25 cellular contexts compared by ENCODE assay signal in the genomic region with DNA sequence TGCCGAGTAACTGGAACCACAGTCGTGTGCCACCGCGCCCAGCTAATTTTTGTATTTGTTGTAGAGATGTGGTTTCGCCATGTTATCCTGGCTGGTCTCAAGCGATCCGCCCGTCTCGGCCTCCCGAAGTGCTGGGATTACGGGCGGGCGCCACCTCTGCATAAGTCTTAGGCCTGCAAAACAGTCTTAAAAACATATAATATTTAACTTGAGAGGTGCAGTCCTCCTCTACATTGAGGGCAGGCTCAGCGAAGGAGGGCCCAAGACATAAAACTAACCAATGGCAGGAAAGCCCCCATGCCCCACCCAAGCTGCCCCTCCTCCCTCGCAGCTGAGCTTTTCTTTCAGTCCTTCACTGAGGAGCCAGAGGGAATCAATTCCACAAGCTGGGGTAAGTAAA. TPM values are rescaled to one million over a fixed set of nuclear protein-coding genes. Genes with fewer than 3 reads are reported as not detected.
"Had no signal": no experiment of that assay in that cellular context is flagged by ENCODE, and none has a peak within 500 bp of the region (broad histone marks: within the 10 kb centered on the region; RNA-seq: fewer than 3 reads in every experiment).

A gene with protein sequence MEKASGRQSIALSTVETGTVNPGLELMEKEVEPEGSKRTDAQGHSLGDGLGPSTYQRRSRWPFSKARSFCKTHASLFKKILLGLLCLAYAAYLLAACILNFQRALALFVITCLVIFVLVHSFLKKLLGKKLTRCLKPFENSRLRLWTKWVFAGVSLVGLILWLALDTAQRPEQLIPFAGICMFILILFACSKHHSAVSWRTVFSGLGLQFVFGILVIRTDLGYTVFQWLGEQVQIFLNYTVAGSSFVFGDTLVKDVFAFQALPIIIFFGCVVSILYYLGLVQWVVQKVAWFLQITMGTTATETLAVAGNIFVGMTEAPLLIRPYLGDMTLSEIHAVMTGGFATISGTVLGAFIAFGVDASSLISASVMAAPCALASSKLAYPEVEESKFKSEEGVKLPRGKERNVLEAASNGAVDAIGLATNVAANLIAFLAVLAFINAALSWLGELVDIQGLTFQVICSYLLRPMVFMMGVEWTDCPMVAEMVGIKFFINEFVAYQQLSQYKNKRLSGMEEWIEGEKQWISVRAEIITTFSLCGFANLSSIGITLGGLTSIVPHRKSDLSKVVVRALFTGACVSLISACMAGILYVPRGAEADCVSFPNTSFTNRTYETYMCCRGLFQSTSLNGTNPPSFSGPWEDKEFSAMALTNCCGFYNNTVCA (plus strand): TSS at position 347 of the 400 bp plus-strand sequence. CDS start 982 bp downstream, outside the sequence.

- FAIRE-seq: astrocyte, K562 had no signal

- H3K27ac ChIP-seq: VCaP had no signal

- ATAC-seq: activated CD4-positive, CD25-positive, alpha-beta regulatory T cell treated with anti-CD3 and anti-CD28 coated beads, Interleukin-2, amount 50 U/mL, for 24 hours; activated CD8-positive, alpha-beta T cell treated with anti-CD3 and anti-CD28 coated beads, Interleukin-2, amount 10 ng/mL, durations not matched to agents 7 days and 5 days; K562; T-helper 17 cell had no signal

- H3K4me3 ChIP-seq: K562 had no signal

- DNase-seq: activated CD4-positive, alpha-beta T cell treated with anti-CD3 and anti-CD28 coated beads for 4 hours; activated CD4-positive, alpha-beta T cell treated with anti-CD3 and anti-CD28 coated beads, Interleukin-2, amount 50 U/mL, for 4 hours; activated CD8-positive, alpha-beta memory T cell treated with anti-CD3 and anti-CD28 coated beads, Interleukin-2, amount 50 U/mL, for 48 hours; activated CD8-positive, alpha-beta T cell treated with anti-CD3 and anti-CD28 coated beads, Interleukin-2, amount 10 ng/mL, durations not matched to agents 7 days and 5 days; activated effector memory CD4-positive, alpha-beta T cell treated with anti-CD3 and anti-CD28 coated beads, Interleukin-2, amount 50 U/mL, for 16 hours; activated naive CD4-positive, alpha-beta T cell treated with anti-CD3 and anti-CD28 coated beads for 36 hours; activated T-cell treated with anti-CD3 and anti-CD28 coated beads, Interleukin-2, amount 50 U/mL, for 1 hour; amygdala; Karpas-422; MM.1S; NCI-H1105; NCI-H1436; NCI-H1694 treated with DMSO at 0.1 percent for 48 hours; NCI-H2029 treated with DMSO at 0.1 percent for 48 hours; NCI-H345; NCI-H510A; NCI-H69; SIG-M5; T-helper 17 cell; T-helper 9 cell had no signal

RNA-seq across cellular contexts. Expression of the gene that starts here (rescaled TPM):
- total RNA-seq: activated CD8-positive, alpha-beta T cell treated with anti-CD3 and anti-CD28 coated beads, Interleukin-2, amount 10 ng/mL, durations not matched to agents 7 days and 5 days; activated naive CD4-positive, alpha-beta T cell treated with anti-CD3 and anti-CD28 coated beads for 36 hours; astrocyte; K562; RPMI7951; T-helper 17 cell had no signal
